Comparison of ENCODE assay signal across 20 cellular contexts in the genomic region with DNA sequence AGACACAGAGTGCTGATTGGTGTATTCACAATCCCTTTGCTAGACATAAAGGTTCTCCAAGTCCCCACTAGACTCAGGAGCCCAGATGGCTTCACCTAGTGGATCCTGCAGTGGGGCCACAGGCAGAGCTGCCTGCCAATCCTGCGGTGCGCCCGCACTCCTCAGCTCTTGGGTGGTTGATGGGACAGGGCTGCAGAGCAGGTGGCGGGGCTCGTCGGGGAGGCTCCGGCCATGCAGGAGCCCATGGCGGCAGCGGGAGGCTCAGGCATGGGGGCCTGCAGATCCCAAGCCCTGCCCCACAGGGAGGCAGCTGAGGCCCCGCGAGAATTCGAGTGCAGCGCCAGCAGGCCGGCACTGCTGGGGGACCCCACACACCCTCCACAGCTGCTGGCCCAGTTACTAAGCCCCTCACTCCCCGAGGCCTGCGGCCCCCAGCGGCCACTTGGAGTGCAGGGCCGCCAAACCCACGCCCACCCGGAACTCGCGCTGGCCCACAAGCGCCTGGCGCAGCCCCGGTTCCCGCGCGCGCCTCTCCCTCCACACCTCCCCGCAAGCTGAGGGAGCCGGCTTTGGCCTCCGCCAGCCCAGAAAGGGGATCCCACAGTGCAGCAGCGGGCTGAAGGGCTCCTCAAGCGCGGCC.
"Had no signal": no experiment of that assay in that cellular context is flagged by ENCODE, and none has a peak within 500 bp of the region (broad histone marks: within the 10 kb centered on the region; RNA-seq: fewer than 3 reads in every experiment).

No MANE protein-coding gene starts in this region.

- H2AFZ ChIP-seq: parathyroid adenoma had no signal

- H3K27ac ChIP-seq: coronary artery, parathyroid adenoma, prostate gland, right atrium auricular region, sigmoid colon, suprapubic skin, thyroid gland had no signal

- H3K79me2 ChIP-seq: parathyroid adenoma had no signal

- H3K27ac Mint-ChIP-seq: effector memory CD8-positive, alpha-beta T cell; memory B cell; mesothelial cell of epicardium; naive B cell; natural killer cell treated with Interleukin-12 subunit alpha and Interleukin-12 subunit beta and Interleukin-15 and Interleukin-18, amount 100 ng/mL, for 72 hours; stimulated activated memory B cell treated with anti-CD40 and anti-IgM and Interleukin-4, amounts not matched to agents 10 μg/mL and 1 μg/mL and 100 μg/mL, for 72 hours; stimulated activated naive CD8-positive, alpha-beta T cell treated with anti-CD3 and anti-CD28 coated beads, Interleukin-15, Interleukin-2, amounts not matched to agents 100 ng/mL and 50 ng/mL, for 24 hours had no signal

- ATAC-seq: effector memory CD8-positive, alpha-beta T cell; left lobe of liver; mucosa of descending colon; natural killer cell treated with Interleukin-12 subunit alpha and Interleukin-12 subunit beta and Interleukin-15 and Interleukin-18, amount 100 ng/mL, for 72 hours; stimulated activated memory B cell treated with anti-CD40 and anti-IgM and Interleukin-4, amounts not matched to agents 10 μg/mL and 1 μg/mL and 100 μg/mL, for 72 hours had no signal

- H3K9me3 Mint-ChIP-seq: effector memory CD8-positive, alpha-beta T cell; memory B cell; mesothelial cell of epicardium; natural killer cell treated with Interleukin-12 subunit alpha and Interleukin-12 subunit beta and Interleukin-15 and Interleukin-18, amount 100 ng/mL, for 72 hours; stimulated activated naive CD8-positive, alpha-beta T cell treated with anti-CD3 and anti-CD28 coated beads, Interleukin-15, Interleukin-2, amounts not matched to agents 100 ng/mL and 50 ng/mL, for 24 hours had no signal

- DNase-seq: effector memory CD8-positive, alpha-beta T cell; naive B cell; sigmoid colon; stimulated activated CD4-positive, alpha-beta T cell treated with anti-CD3 and anti-CD28 coated beads, Interleukin-4, amount 100 ng/mL, for 4 hours; thyroid gland; trophoblast cell had no signal

- H3K4me1 Mint-ChIP-seq: memory B cell, mesothelial cell of epicardium, neural crest cell had no signal

- H3K36me3 Mint-ChIP-seq: memory B cell; mesothelial cell of epicardium; naive B cell; natural killer cell treated with Interleukin-12 subunit alpha and Interleukin-12 subunit beta and Interleukin-15 and Interleukin-18, amount 100 ng/mL, for 72 hours; stimulated activated memory B cell treated with anti-CD40 and anti-IgM and Interleukin-4, amounts not matched to agents 10 μg/mL and 1 μg/mL and 100 μg/mL, for 72 hours had no signal

- H3K27me3 Mint-ChIP-seq: memory B cell; stimulated activated memory B cell treated with anti-CD40 and anti-IgM and Interleukin-4, amounts not matched to agents 10 μg/mL and 1 μg/mL and 100 μg/mL, for 72 hours had no signal

- H3K4me3 ChIP-seq: coronary artery, lung, mucosa of descending colon, prostate gland, right atrium auricular region, sigmoid colon, suprapubic skin, thyroid gland had no signal

- H3K4me1 ChIP-seq: parathyroid adenoma, prostate gland, right atrium auricular region, sigmoid colon, suprapubic skin, thyroid gland had no signal

- H3K4me3 Mint-ChIP-seq: effector memory CD8-positive, alpha-beta T cell; memory B cell; mesothelial cell of epicardium; naive B cell; natural killer cell treated with Interleukin-12 subunit alpha and Interleukin-12 subunit beta and Interleukin-15 and Interleukin-18, amount 100 ng/mL, for 72 hours; neural crest cell; stimulated activated memory B cell treated with anti-CD40 and anti-IgM and Interleukin-4, amounts not matched to agents 10 μg/mL and 1 μg/mL and 100 μg/mL, for 72 hours; stimulated activated naive CD8-positive, alpha-beta T cell treated with anti-CD3 and anti-CD28 coated beads, Interleukin-15, Interleukin-2, amounts not matched to agents 100 ng/mL and 50 ng/mL, for 24 hours had no signal

- H3K36me3 ChIP-seq: prostate gland, right atrium auricular region, sigmoid colon, suprapubic skin, thyroid gland had no signal

- H3K27me3 ChIP-seq: right atrium auricular region, sigmoid colon, thyroid gland had no signal

- H3K9me3 ChIP-seq: mucosa of descending colon, prostate gland, right atrium auricular region, sigmoid colon, suprapubic skin, thyroid gland had no signal
